Comparison of ENCODE assay signal across 9 cellular contexts in genomic region chr16:21263640-21264211, GRCh38. TPM values are rescaled to one million over a fixed set of nuclear protein-coding genes. Genes with fewer than 3 reads are reported as not detected.
A peak's percentile ranks its signal among the peaks of the same experiment; 100 is the strongest.
DNase-seq lines count a peak whose midpoint lies in the region; ATAC-seq, FAIRE-seq and TF ChIP-seq lines count a peak whose summit lies in the region.
"Had no signal": no experiment of that assay in that cellular context is flagged by ENCODE, and none has a peak within 500 bp of the region (broad histone marks: within the 10 kb centered on the region; RNA-seq: fewer than 3 reads in every experiment).

No MANE protein-coding gene starts in this region.

- no peaks in the 10 kb centered on the region for H3K9me3 ChIP-seq in GM23248 (ENCODE audit: low read depth)
- H3K9me3 ChIP-seq in mesenchymal stem cell (ENCODE audit: control insufficient read depth, low read length) = no peaks in the 10 kb centered on the region

- H3K18ac ChIP-seq in mesenchymal stem cell (ENCODE audit: low read depth in 1 of 2, low read length in 2 of 2) = no peak overlapping the region

- H3K4ac ChIP-seq in mesenchymal stem cell (ENCODE audit: low read depth in 1 of 2, low read length in 2 of 2) = no peak overlapping the region

- no peak overlapping the region for H2AK5ac ChIP-seq in mesenchymal stem cell (ENCODE audit: low read length, severe bottlenecking)

- ATAC-seq in HG03280 (IDR thresholded peaks at IDR 0.05; ENCODE audit: unreplicated experiment) = no peak

- no peak overlapping the region for H4K91ac ChIP-seq in mesenchymal stem cell (ENCODE audit: low read length)

- H2AFZ ChIP-seq in GM23248 = 0 out of 2 replicates have a peak overlapping the region, but pooled peaks have one; percentile 34
- no peak overlapping the region for H2AFZ ChIP-seq in mesenchymal stem cell (ENCODE audit: low read depth, low read length)

- no peak overlapping the region for H2BK12ac ChIP-seq in mesenchymal stem cell (ENCODE audit: low read length in 2 of 2)

- 10 to 13% methylated on average over 8 of the region's 8 CpGs for WGBS in GM23248 (ENCODE audit: low coverage in 1 of 2, low lambda C conversion rate in 2 of 2, missing lambda C conversion rate in 2 of 2), 2 experiments
- WGBS in mesenchymal stem cell = 82% methylated on average over 3 of the region's 8 CpGs

- no peak for FAIRE-seq in H54 (lab: Jason Lieb, UNC)

- peak overlapping the region; percentile 17; the same call in 1 of the 2 replicates for H3K27ac ChIP-seq in GM23248
- H3K27ac ChIP-seq in mesenchymal stem cell (ENCODE audit: low read length, poor library complexity, severe bottlenecking) = no peak overlapping the region

- POLR2A ChIA-PET in GM10248 (lab: Yijun Ruan, JAX) = no interaction called here

- CTCF ChIA-PET in GM10248 (lab: Yijun Ruan, JAX) = interaction anchor here (1.3 to 1.4 kb wide), 2 partner anchors 14 to 37 kb away, joined by 3 to 4 read pairs; no protein-coding TSS in a partner anchor

- TF ChIP-seq CTCF in GM10248 (IDR thresholded peaks at IDR 0.05; ENCODE audit: control extremely low read depth, extremely low read depth, low read depth, missing control alignments) = no peak

- in situ Hi-C loops in GM23248 (cut with MboI) = no loop called here

- peaks cover 23% of the 10 kb centered on the region for H3K4me1 ChIP-seq in GM23248 (ENCODE audit: insufficient read depth)
- H3K4me1 ChIP-seq in mesenchymal stem cell (ENCODE audit: control insufficient read depth, insufficient read depth, low read depth, low read length) = peaks cover 12% of the 10 kb centered on the region

- no peaks in the 10 kb centered on the region for H3K36me3 ChIP-seq in GM23248 (ENCODE audit: low read depth)
- H3K36me3 ChIP-seq in mesenchymal stem cell (ENCODE audit: control insufficient read depth in 1 of 2, insufficient read depth in 2 of 2, low read depth in 1 of 2, low read length in 2 of 2) = no peaks in the 10 kb centered on the region

- TF ChIP-seq POLR2A in H54 (IDR thresholded peaks at IDR 0.05; ENCODE audit: low read depth, low read length) = no peak

- H3K9me2 ChIP-seq in GM23248 (ENCODE audit: insufficient read depth) = no peaks in the 10 kb centered on the region

- H2BK5ac ChIP-seq in mesenchymal stem cell (ENCODE audit: low read depth, low read length, poor library complexity, severe bottlenecking) = no peak overlapping the region

- no peaks in the 10 kb centered on the region for H3K79me1 ChIP-seq in mesenchymal stem cell (replicated peaks; ENCODE audit: low read length, poor library complexity, severe bottlenecking)

- H3K27me3 ChIP-seq in GM23248 (replicated peaks; ENCODE audit: insufficient read depth) (no peaks in the 10 kb centered on the region), mesenchymal stem cell (ENCODE audit: control insufficient read depth in 1 of 2, insufficient read depth in 1 of 2, low read length in 2 of 2) (no peaks in the 10 kb centered on the region)

- H3F3A ChIP-seq in GM23248 (ENCODE audit: insufficient read depth) = peaks cover 15% of the 10 kb centered on the region

- H2BK120ac ChIP-seq in mesenchymal stem cell (ENCODE audit: low read depth, low read length) = no peak overlapping the region

- H2BK15ac ChIP-seq in mesenchymal stem cell (ENCODE audit: low read depth, poor library complexity, severe bottlenecking) = no peak overlapping the region

- H3K4me3 ChIP-seq in GM23248 (no peak overlapping the region), mesenchymal stem cell (ENCODE audit: insufficient read depth in 1 of 2, low read depth in 1 of 2, low read length in 2 of 2) (no peak overlapping the region)

- H4K20me1 ChIP-seq in GM23248 (ENCODE audit: insufficient read depth) = no peaks in the 10 kb centered on the region

- no peak overlapping the region for H3K9ac ChIP-seq in GM23248
- H3K9ac ChIP-seq in mesenchymal stem cell (ENCODE audit: low read length) = peak overlapping the region; percentile 47

- no peaks in the 10 kb centered on the region for H3K79me2 ChIP-seq in GM23248 (ENCODE audit: insufficient read depth)

- no peak overlapping the region for H3K14ac ChIP-seq in mesenchymal stem cell (ENCODE audit: low read length in 2 of 2)

- H4K8ac ChIP-seq in mesenchymal stem cell (ENCODE audit: low read length) = no peak overlapping the region

- no peak overlapping the region for H3K23ac ChIP-seq in mesenchymal stem cell (ENCODE audit: low read length in 2 of 2)

- no peak overlapping the region for H3K4me2 ChIP-seq in GM23248 (ENCODE audit: unreplicated experiment)
- no peak overlapping the region for H3K4me2 ChIP-seq in mesenchymal stem cell (ENCODE audit: low read length, poor library complexity, severe bottlenecking)

- DNase-seq in GM10248 (ENCODE audit: extremely low spot score) (peak; percentile 77), GM23248 (peak; percentile 61), NCI-H526 treated with DMSO at 0.1 percent for 48 hours (lab: John Stamatoyannopoulos, UW) (peak; percentile 60), mesenchymal stem cell (no peak), NCI-H1694 treated with DMSO at 0.1 percent for 48 hours (lab: John Stamatoyannopoulos, UW) (no peak), H54 (ENCODE audit: insufficient read length, low spot score) (no peak), T-helper 9 cell (no peak)

RNA-seq across cellular contexts. Expression of gene CRYM, which starts 14.4 kb away (rescaled TPM):
- total RNA-seq in GM23248 (2014; rRNA removed; shearing (Covaris generic)) = not detected in 2 replicates
- polyA plus RNA-seq in GM23248 (2016; fragmentation: Nextera tagmentation; extraction: Ambion mirVana) = not detected in 2 replicates
- polyA plus RNA-seq in mesenchymal stem cell (2013, experiment 1 of 2) = not detected
- 0.07 TPM for polyA plus RNA-seq in mesenchymal stem cell (2013, experiment 2 of 2)

RNA-seq across cellular contexts. Expression of gene ANKS4B, which starts 30.2 kb away (rescaled TPM):
- total RNA-seq in GM23248 (2014; rRNA removed; shearing (Covaris generic)) = not detected in 2 replicates
- polyA plus RNA-seq in GM23248 (2016; fragmentation: Nextera tagmentation; extraction: Ambion mirVana) = not detected in 2 replicates
- not detected for polyA plus RNA-seq in mesenchymal stem cell (2013, experiment 1 of 2)
- not detected for polyA plus RNA-seq in mesenchymal stem cell (2013, experiment 2 of 2)
- total RNA-seq: dermis microvascular lymphatic vessel endothelial cell had no signal

RNA-seq across cellular contexts. Expression of gene ZP2, which starts 52.4 kb away (rescaled TPM):
- not detected in 2 replicates for total RNA-seq in GM23248 (2014; rRNA removed; shearing (Covaris generic))
- polyA plus RNA-seq in GM23248 (2016; fragmentation: Nextera tagmentation; extraction: Ambion mirVana) = not detected in 2 replicates
- not detected for polyA plus RNA-seq in mesenchymal stem cell (2013, experiment 1 of 2)
- not detected for polyA plus RNA-seq in mesenchymal stem cell (2013, experiment 2 of 2)
- total RNA-seq: dermis microvascular lymphatic vessel endothelial cell had no signal

Comparison
In these comparisons a context has a peak if more than half of its experiments do, and no peak if none do; other contexts are left out.
1. DNase-seq: peak in GM10248 (single experiment), GM23248 (single experiment) and NCI-H526 treated with DMSO at 0.1 percent for 48 hours (single experiment); none in mesenchymal stem cell (single experiment), NCI-H1694 treated with DMSO at 0.1 percent for 48 hours (single experiment), H54 (single experiment) and T-helper 9 cell (single experiment).